ENCODE assay signal across 33 cellular contexts in the genomic region with DNA sequence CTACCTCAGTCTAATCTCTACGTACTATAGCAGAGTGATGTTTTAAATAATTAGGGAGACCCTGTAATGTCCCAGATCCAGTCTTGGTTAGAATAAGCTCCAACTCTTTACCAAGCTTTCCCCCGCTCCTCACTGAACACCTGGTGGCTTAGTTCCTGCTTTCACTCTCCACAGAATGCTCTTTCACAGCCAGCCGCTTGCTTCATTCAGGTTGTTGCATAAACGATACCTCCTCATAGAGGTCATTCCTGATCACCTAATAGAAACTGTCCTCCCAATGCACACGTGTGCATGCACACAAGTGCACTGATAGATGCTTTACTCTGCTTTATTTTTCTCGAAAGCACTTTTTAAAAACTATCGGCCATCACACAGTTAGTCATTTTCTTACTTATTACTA.
"Had no signal": no experiment of that assay in that cellular context is flagged by ENCODE, and none has a peak within 500 bp of the region (broad histone marks: within the 10 kb centered on the region; RNA-seq: fewer than 3 reads in every experiment).

No MANE protein-coding gene starts in this region.

- H3K4me3 Mint-ChIP-seq: activated B cell treated with CpG ODN at 0.5 μM for 24 hours; activated CD4-positive, alpha-beta memory T cell treated with anti-CD3 and anti-CD28 coated beads, Interleukin-2, amount 10 ng/mL, durations not matched to agents 7 days and 5 days; activated CD4-positive, alpha-beta T cell treated with anti-CD3 and anti-CD28 coated beads, Interleukin-2, amount 10 ng/mL, durations not matched to agents 24 days and 14 days; activated CD8-positive, alpha-beta memory T cell treated with anti-CD3 and anti-CD28 coated beads, Interleukin-2, amount 10 ng/mL, durations not matched to agents 7 days and 5 days; activated CD8-positive, alpha-beta T cell treated with anti-CD3 and anti-CD28 coated beads, Interleukin-2, amount 10 ng/mL, durations not matched to agents 7 days and 5 days; activated naive CD4-positive, alpha-beta T cell treated with anti-CD3 and anti-CD28 coated beads for 36 hours; activated naive CD8-positive, alpha-beta T cell treated with anti-CD3 and anti-CD28 coated beads for 36 hours; activated T-cell treated with anti-CD3 and anti-CD28 coated beads, Interleukin-2, amount 50 U/mL, for 4 hours; activated T-helper 17 cell treated with anti-CD3 and anti-CD28 coated beads, Interleukin-2, amount 50 U/mL, for 72 hours; T-helper 1 cell treated with Interleukin-12 subunit alpha and Interleukin-12 subunit beta and Interleukin-4 antibody, amounts not matched to agents 30 μg/mL and 1 μg/mL, for 36 hours; T-helper 2 cell treated with Interferon-gamma antibody and Interleukin-4, amounts not matched to agents 5 μg/mL and 100 μg/mL, for 36 hours had no signal

- H3K27ac ChIP-seq: adrenal gland, body of pancreas, brain microvascular endothelial cell, breast epithelium, VCaP had no signal

- H3K9me3 ChIP-seq: adrenal gland, body of pancreas, breast epithelium had no signal

- H3K27me3 Mint-ChIP-seq: activated CD4-positive, alpha-beta memory T cell treated with anti-CD3 and anti-CD28 coated beads, Interleukin-2, amount 10 ng/mL, durations not matched to agents 7 days and 5 days; activated CD4-positive, alpha-beta T cell treated with anti-CD3 and anti-CD28 coated beads, Interleukin-2, amount 10 ng/mL, durations not matched to agents 24 days and 14 days; activated naive CD8-positive, alpha-beta T cell treated with anti-CD3 and anti-CD28 coated beads for 36 hours; activated T-helper 17 cell treated with anti-CD3 and anti-CD28 coated beads, Interleukin-2, amount 50 U/mL, for 72 hours had no signal

- H3K27me3 ChIP-seq: adrenal gland, body of pancreas, brain microvascular endothelial cell, breast epithelium had no signal

- H3K4me1 Mint-ChIP-seq: activated B cell treated with CpG ODN at 0.5 μM for 24 hours; activated CD4-positive, alpha-beta memory T cell treated with anti-CD3 and anti-CD28 coated beads, Interleukin-2, amount 10 ng/mL, durations not matched to agents 7 days and 5 days; activated CD4-positive, alpha-beta T cell treated with anti-CD3 and anti-CD28 coated beads, Interleukin-2, amount 10 ng/mL, durations not matched to agents 24 days and 14 days; activated CD8-positive, alpha-beta memory T cell treated with anti-CD3 and anti-CD28 coated beads, Interleukin-2, amount 10 ng/mL, durations not matched to agents 7 days and 5 days; activated naive CD8-positive, alpha-beta T cell treated with anti-CD3 and anti-CD28 coated beads for 36 hours; activated T-helper 17 cell treated with anti-CD3 and anti-CD28 coated beads, Interleukin-2, amount 50 U/mL, for 72 hours had no signal

- H3K9me3 Mint-ChIP-seq: activated B cell treated with CpG ODN at 0.5 μM for 24 hours; activated CD4-positive, alpha-beta memory T cell treated with anti-CD3 and anti-CD28 coated beads, Interleukin-2, amount 10 ng/mL, durations not matched to agents 7 days and 5 days; activated CD4-positive, alpha-beta T cell treated with anti-CD3 and anti-CD28 coated beads, Interleukin-2, amount 10 ng/mL, durations not matched to agents 24 days and 14 days; activated naive CD4-positive, alpha-beta T cell treated with anti-CD3 and anti-CD28 coated beads for 36 hours; activated naive CD4-positive, alpha-beta T cell treated with anti-CD3 and anti-CD28 coated beads, Interleukin-2, amount 50 U/mL, for 72 hours; activated naive CD8-positive, alpha-beta T cell treated with anti-CD3 and anti-CD28 coated beads for 36 hours; activated T-cell treated with anti-CD3 and anti-CD28 coated beads, Interleukin-2, amount 50 U/mL, for 4 hours; activated T-helper 17 cell treated with anti-CD3 and anti-CD28 coated beads, Interleukin-2, amount 50 U/mL, for 72 hours; T-helper 1 cell treated with Interleukin-12 subunit alpha and Interleukin-12 subunit beta and Interleukin-4 antibody, amounts not matched to agents 30 μg/mL and 1 μg/mL, for 36 hours; T-helper 2 cell treated with Interferon-gamma antibody and Interleukin-4, amounts not matched to agents 5 μg/mL and 100 μg/mL, for 36 hours had no signal

- H3K36me3 Mint-ChIP-seq: activated CD8-positive, alpha-beta memory T cell treated with anti-CD3 and anti-CD28 coated beads, Interleukin-2, amount 10 ng/mL, durations not matched to agents 7 days and 5 days; activated naive CD4-positive, alpha-beta T cell treated with anti-CD3 and anti-CD28 coated beads, Interleukin-2, amount 50 U/mL, for 72 hours; activated naive CD8-positive, alpha-beta T cell treated with anti-CD3 and anti-CD28 coated beads for 36 hours had no signal

- H3K36me3 ChIP-seq: adrenal gland, brain microvascular endothelial cell, breast epithelium had no signal

- H3K4me1 ChIP-seq: adrenal gland, body of pancreas, breast epithelium had no signal

- H3K4me3 ChIP-seq: adrenal gland, body of pancreas, breast epithelium had no signal

- DNase-seq: activated B cell treated with CpG ODN at 0.5 μM for 24 hours; activated CD4-positive, alpha-beta memory T cell treated with anti-CD3 and anti-CD28 coated beads, Interleukin-2, amount 10 ng/mL, durations not matched to agents 7 days and 5 days; activated CD4-positive, alpha-beta T cell treated with anti-CD3 and anti-CD28 coated beads for 4 hours; activated CD4-positive, alpha-beta T cell treated with anti-CD3 and anti-CD28 coated beads, Interleukin-2, amount 10 ng/mL, durations not matched to agents 24 days and 14 days; activated CD4-positive, alpha-beta T cell treated with anti-CD3 and anti-CD28 coated beads, Interleukin-2, amount 50 U/mL, for 1 hour; activated CD4-positive, alpha-beta T cell treated with anti-CD3 and anti-CD28 coated beads, Interleukin-2, amount 50 U/mL, for 4 hours; activated CD4-positive, CD25-positive, alpha-beta regulatory T cell treated with anti-CD3 and anti-CD28 coated beads, Interleukin-2, amount 50 U/mL, for 72 hours; activated CD8-positive, alpha-beta memory T cell treated with anti-CD3 and anti-CD28 coated beads for 24 hours; activated CD8-positive, alpha-beta memory T cell treated with anti-CD3 and anti-CD28 coated beads, Interleukin-2, amount 10 ng/mL, durations not matched to agents 7 days and 5 days; activated CD8-positive, alpha-beta memory T cell treated with anti-CD3 and anti-CD28 coated beads, Interleukin-2, amount 50 U/mL, for 48 hours; activated CD8-positive, alpha-beta T cell treated with anti-CD3 and anti-CD28 coated beads, Interleukin-2, amount 10 ng/mL, durations not matched to agents 7 days and 5 days; activated effector memory CD4-positive, alpha-beta T cell treated with anti-CD3 and anti-CD28 coated beads, Interleukin-2, amount 50 U/mL, for 16 hours; activated gamma-delta T cell treated with Interleukin-2 at 50 U/mL for 16 hours; activated naive CD4-positive, alpha-beta T cell; activated naive CD4-positive, alpha-beta T cell treated with anti-CD3 and anti-CD28 coated beads for 36 hours; activated naive CD4-positive, alpha-beta T cell treated with anti-CD3 and anti-CD28 coated beads, Interleukin-2, amount 50 U/mL, for 16 hours; activated naive CD8-positive, alpha-beta T cell treated with anti-CD3 and anti-CD28 coated beads for 36 hours; activated T-cell treated with anti-CD3 and anti-CD28 coated beads, Interleukin-2, amount 50 U/mL, for 4 hours; adrenal gland; amniotic stem cell; aorta; body of pancreas; brain microvascular endothelial cell; central memory CD4-positive, alpha-beta T cell; T-helper 1 cell; T-helper 2 cell; T-helper 9 cell had no signal

- ATAC-seq: activated CD8-positive, alpha-beta memory T cell treated with anti-CD3 and anti-CD28 coated beads, Interleukin-2, amount 10 ng/mL, durations not matched to agents 7 days and 5 days; activated CD8-positive, alpha-beta T cell treated with anti-CD3 and anti-CD28 coated beads, Interleukin-2, amount 10 ng/mL, durations not matched to agents 7 days and 5 days; activated naive CD4-positive, alpha-beta T cell treated with anti-CD3 and anti-CD28 coated beads, Interleukin-2, amount 50 U/mL, for 72 hours; activated T-cell treated with anti-CD3 and anti-CD28 coated beads, Interleukin-2, amount 50 U/mL, for 4 hours; activated T-helper 17 cell treated with anti-CD3 and anti-CD28 coated beads, Interleukin-2, amount 50 U/mL, for 72 hours; body of pancreas had no signal

- H3K27ac Mint-ChIP-seq: activated B cell treated with CpG ODN at 0.5 μM for 24 hours; activated CD4-positive, alpha-beta memory T cell treated with anti-CD3 and anti-CD28 coated beads, Interleukin-2, amount 10 ng/mL, durations not matched to agents 7 days and 5 days; activated CD4-positive, alpha-beta T cell treated with anti-CD3 and anti-CD28 coated beads, Interleukin-2, amount 10 ng/mL, durations not matched to agents 24 days and 14 days; activated CD8-positive, alpha-beta memory T cell treated with anti-CD3 and anti-CD28 coated beads, Interleukin-2, amount 10 ng/mL, durations not matched to agents 7 days and 5 days; activated CD8-positive, alpha-beta T cell treated with anti-CD3 and anti-CD28 coated beads, Interleukin-2, amount 10 ng/mL, durations not matched to agents 7 days and 5 days; activated naive CD4-positive, alpha-beta T cell treated with anti-CD3 and anti-CD28 coated beads for 36 hours; activated naive CD4-positive, alpha-beta T cell treated with anti-CD3 and anti-CD28 coated beads, Interleukin-2, amount 50 U/mL, for 72 hours; activated naive CD8-positive, alpha-beta T cell treated with anti-CD3 and anti-CD28 coated beads for 36 hours; activated T-helper 17 cell treated with anti-CD3 and anti-CD28 coated beads, Interleukin-2, amount 50 U/mL, for 72 hours; T-helper 1 cell treated with Interleukin-12 subunit alpha and Interleukin-12 subunit beta and Interleukin-4 antibody, amounts not matched to agents 30 μg/mL and 1 μg/mL, for 36 hours; T-helper 2 cell treated with Interferon-gamma antibody and Interleukin-4, amounts not matched to agents 5 μg/mL and 100 μg/mL, for 36 hours had no signal
